In genomic region chr1:52697795-52698674, GRCh38 we compare ENCODE assay signal across 8 cellular contexts. TPM values are rescaled to one million over a fixed set of nuclear protein-coding genes. Genes with fewer than 3 reads are reported as not detected.
A peak's percentile ranks its signal among the peaks of the same experiment; 100 is the strongest.
DNase-seq lines count a peak whose midpoint lies in the region; ATAC-seq and TF ChIP-seq lines count a peak whose summit lies in the region.

Gene COA7 (minus strand): TSS chr1:52698347. CDS start chr1:52698326, 21 bp downstream.

- no peak for TF ChIP-seq CTCF in left lung (IDR thresholded peaks at IDR 0.05)

- peaks cover 43% of the 10 kb centered on the region for H3K79me2 ChIP-seq in ACC112 (ENCODE audit: control insufficient read depth, insufficient read depth, low read length, unreplicated experiment)

- H3K4me1 ChIP-seq in ACC112 (ENCODE audit: control insufficient read depth, insufficient read depth, low read length, unreplicated experiment) = no peaks in the 10 kb centered on the region
- H3K4me1 ChIP-seq in left lung = peaks cover 2 to 25% of the 10 kb centered on the region in 2 donors

- H3K27ac ChIP-seq in ACC112 (ENCODE audit: low read depth, low read length) = peak within 1 kb of the TSS; percentile 43
- H3K27ac ChIP-seq in left lung = peak within 1 kb of the TSS; percentile 63 to 82

- intact Hi-C loops in left lung (cut with DNase I) = no loop called here

- peak within 1 kb of the TSS; percentile 89 for H2AFZ ChIP-seq in ACC112 (ENCODE audit: low read length, unreplicated experiment)

- no peaks in the 10 kb centered on the region for H3K36me3 ChIP-seq in ACC112 (ENCODE audit: insufficient read depth, low read length)
- H3K36me3 ChIP-seq in left lung = peaks cover 0 to 1% of the 10 kb centered on the region in 2 donors

- peak; percentile 82 for DNase-seq in NCI-H526 treated with DMSO at 0.1 percent for 48 hours (lab: John Stamatoyannopoulos, UW)
- DNase-seq in activated CD4-positive, alpha-beta T cell treated with anti-CD3 and anti-CD28 coated beads, Interleukin-2, amount 50 U/mL, for 24 hours (ENCODE audit: low read depth in 1 of 2, low spot score in 1 of 2) = peak; percentile 43 to 54
- peak; percentile 88 for DNase-seq in dermis blood vessel endothelial cell
- peak; percentile 90 to 97 for DNase-seq in left lung
- DNase-seq in stimulated activated CD4-positive, alpha-beta T cell treated with anti-CD3 and anti-CD28 coated beads, Interleukin-2, amount 100 ng/mL, for 4 hours (ENCODE audit: low read depth) = peak; percentile 27

- ATAC-seq in GM18907 (IDR thresholded peaks at IDR 0.05; ENCODE audit: unreplicated experiment) = peak; percentile 60
- peak; percentile 44 for ATAC-seq in HG03439 (IDR thresholded peaks at IDR 0.05; ENCODE audit: unreplicated experiment)
- ATAC-seq in left lung = peak; percentile 89

- H3K27me3 ChIP-seq in ACC112 (ENCODE audit: insufficient read depth, low read length) = no peaks in the 10 kb centered on the region
- no peaks in the 10 kb centered on the region for H3K27me3 ChIP-seq in left lung

- no peaks in the 10 kb centered on the region for H3K9me3 ChIP-seq in left lung

- H3K4me3 ChIP-seq in ACC112 (ENCODE audit: low read depth, low read length) (peak within 1 kb of the TSS; percentile 81), left lung (peak within 1 kb of the TSS; percentile 83 to 85)

RNA-seq across cellular contexts. Expression of gene COA7, which starts in this region (rescaled TPM):
- total RNA-seq in dermis blood vessel endothelial cell (12.6 and 17.2 TPM in 2 replicates), left lung (10 to 100 TPM; 13.4 to 24.8 TPM)

Comparison
In these comparisons a context has a peak if more than half of its experiments do, and no peak if none do; other contexts are left out.
1. Peak in every context shown above with its lines: DNase-seq, ATAC-seq, H3K4me3 ChIP-seq and H3K27ac ChIP-seq.
2. DNase-seq: peak in every context shown above with its lines; median percentile 94 in left lung; 88 in dermis blood vessel endothelial cell; 82 in NCI-H526 treated with DMSO at 0.1 percent for 48 hours; 48 in activated CD4-positive, alpha-beta T cell treated with anti-CD3 and anti-CD28 coated beads, Interleukin-2, amount 50 U/mL, for 24 hours; 27 in stimulated activated CD4-positive, alpha-beta T cell treated with anti-CD3 and anti-CD28 coated beads, Interleukin-2, amount 100 ng/mL, for 4 hours.